In the genomic region with DNA sequence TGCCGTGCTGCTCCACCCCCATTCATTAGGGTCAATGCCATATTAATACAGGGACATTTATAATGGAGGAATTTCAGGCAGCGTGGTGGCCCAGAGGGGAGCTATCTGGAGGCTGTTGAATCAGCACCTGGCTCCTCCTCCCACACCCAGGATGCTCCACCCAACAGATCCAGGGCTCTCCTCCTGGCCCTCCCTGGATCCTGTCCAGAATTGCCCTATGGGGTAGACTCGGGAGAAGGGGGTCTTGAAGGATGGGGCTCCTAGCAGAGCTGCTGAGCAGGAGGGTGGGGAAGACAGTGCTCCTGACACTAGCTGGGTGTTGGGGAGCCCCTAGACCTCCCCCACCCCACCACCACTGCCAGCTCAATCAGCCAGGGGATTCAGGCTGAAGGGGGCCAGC, we compare ENCODE assay signal across 24 cellular contexts. TPM values are rescaled to one million over a fixed set of nuclear protein-coding genes. Genes with fewer than 3 reads are reported as not detected.
"Had no signal": no experiment of that assay in that cellular context is flagged by ENCODE, and none has a peak within 500 bp of the region (broad histone marks: within the 10 kb centered on the region; RNA-seq: fewer than 3 reads in every experiment).

No MANE protein-coding gene starts in this region.

- H3K4me3 ChIP-seq: MG63, SJSA1, SK-N-MC had no signal

- DNase-seq: IMR-90, Karpas-422, KG1, MG63, NCI-H1092, NCI-H1105 treated with DMSO at 0.1 percent for 48 hours, NCI-H1417 treated with DMSO at 0.1 percent for 48 hours, NCI-H187, NCI-H2029, NCI-H2081 treated with DMSO at 0.1 percent for 48 hours, NCI-H2171, NCI-H226, NCI-H446, NCI-H510A, NCI-H524 treated with DMSO at 0.1 percent for 48 hours, NCI-H69, NCI-H774, Right ventricle myocardium superior, RPMI8226, SIG-M5 had no signal

- H3K27me3 ChIP-seq: SJSA1 had no signal

- H3K36me3 ChIP-seq: MG63, SJSA1 had no signal

- H3K27ac ChIP-seq: SJSA1, SK-N-MC had no signal

- ATAC-seq: HepG2 had no signal

- H3K4me1 ChIP-seq: SJSA1 had no signal

- H3K9me3 ChIP-seq: MG63, SJSA1 had no signal

RNA-seq across cellular contexts. Expression of gene OR10H5, which starts 5.2 kb away (rescaled TPM):
- total RNA-seq: HepG2, HT1080, IMR-90, Right ventricle myocardium superior, SJSA1 had no signal

RNA-seq across cellular contexts. Expression of gene OR10H1, which starts 33.3 kb away (rescaled TPM):
- total RNA-seq: HepG2, HT1080, IMR-90, Right ventricle myocardium superior, SJSA1 had no signal

RNA-seq across cellular contexts. Expression of gene OR10H3, which starts 44.4 kb away (rescaled TPM):
- total RNA-seq: HepG2, HT1080, IMR-90, Right ventricle myocardium superior, SJSA1 had no signal

RNA-seq across cellular contexts. Expression of gene OR10H2, which starts 54.4 kb away (rescaled TPM):
- total RNA-seq: HepG2, HT1080, IMR-90, Right ventricle myocardium superior, SJSA1 had no signal
